In genomic region chr22:22060200-22061084, GRCh38 we compare ENCODE assay signal across 8 cellular contexts.
DNase-seq lines count a peak whose midpoint lies in the region; ATAC-seq and TF ChIP-seq lines count a peak whose summit lies in the region.

No MANE protein-coding gene starts in this region.

- peak; percentile 56 for ATAC-seq in HG02588 (IDR thresholded peaks at IDR 0.05; ENCODE audit: unreplicated experiment)

- peaks cover 57% of the 10 kb centered on the region for H3K27me3 Mint-ChIP-seq in Calu3 (ENCODE audit: unreplicated experiment)
- peaks cover 29% of the 10 kb centered on the region for H3K27me3 Mint-ChIP-seq in brain

- TF ChIP-seq CTCF in Calu3 (IDR thresholded peaks at IDR 0.05; ENCODE audit: unreplicated experiment) (peak; percentile 87), brain (conservative IDR thresholded peaks at IDR 0.05) (peak; percentile 30 to 69)

- H3K4me3 Mint-ChIP-seq in Calu3 (ENCODE audit: low read depth, unreplicated experiment) (no peak overlapping the region), brain (no peak overlapping the region)

- peak overlapping the region; percentile 42 for H3K27ac ChIP-seq in layer of hippocampus (ENCODE audit: low read depth, low read length)

- H3K36me3 Mint-ChIP-seq in Calu3 (ENCODE audit: insufficient read depth, unreplicated experiment) (no peaks in the 10 kb centered on the region), brain (no peaks in the 10 kb centered on the region)

- peak; percentile 85 for DNase-seq in Calu3
- DNase-seq in SKM-1 treated with dmso at 0.1 percent for 144 hours (lab: John Stamatoyannopoulos, UW; ENCODE audit: unreplicated experiment), result peak; percentile 56
- DNase-seq in stimulated activated CD8-positive, alpha-beta memory T cell treated with anti-CD3 and anti-CD28 coated beads, Interleukin-12 subunit alpha, Interleukin-12 subunit beta, amount 100 ng/mL, for 24 hours (ENCODE audit: extremely low read depth), result peak; percentile 7
- DNase-seq in NCI-H446 treated with DMSO at 0.1 percent for 48 hours (lab: John Stamatoyannopoulos, UW), result no peak
- DNase-seq in KG1 (lab: John Stamatoyannopoulos, UW), result no peak

- no peaks in the 10 kb centered on the region for H3K27me3 ChIP-seq in layer of hippocampus (ENCODE audit: control insufficient read depth, insufficient read depth, low read length)

- intact Hi-C loops in Calu3 (cut with micrococcal nuclease; ENCODE audit: unreplicated experiment), result loop anchor here (10.0 kb wide), 1 partner anchor 74 kb away; no protein-coding TSS in a partner anchor

- CTCF ChIA-PET in Calu3 (lab: Charles Lee), result interaction anchor here (0.5 to 1.5 kb wide), 7 partner anchors 9 to 135 kb away, joined by 3 to 6 read pairs (median 4); no protein-coding TSS in a partner anchor

- H3K4me1 Mint-ChIP-seq in Calu3 (ENCODE audit: low read depth, unreplicated experiment), result no peaks in the 10 kb centered on the region
- H3K4me1 Mint-ChIP-seq in brain, result peaks cover 53% of the 10 kb centered on the region

- no peak overlapping the region for H3K27ac Mint-ChIP-seq in Calu3 (ENCODE audit: unreplicated experiment)
- peak overlapping the region in 3 of 5 experiments; percentile 79 to 96 (median 86) for H3K27ac Mint-ChIP-seq in brain

- H3K9me3 Mint-ChIP-seq in Calu3 (ENCODE audit: low read depth, unreplicated experiment) (no peaks in the 10 kb centered on the region), brain (peaks cover 0 to 2% (median 0%) of the 10 kb centered on the region in 5 experiments)

- no TSS peak for BruUV-seq in Calu3 (replicated peaks; lab: Mats Ljungman, UMichigan)

Comparison
In these comparisons a context has a peak if more than half of its experiments do, and no peak if none do; other contexts are left out.
1. DNase-seq: peak in Calu3 (single experiment), SKM-1 treated with dmso at 0.1 percent for 144 hours (single experiment) and stimulated activated CD8-positive, alpha-beta memory T cell treated with anti-CD3 and anti-CD28 coated beads, Interleukin-12 subunit alpha, Interleukin-12 subunit beta, amount 100 ng/mL, for 24 hours (single experiment); none in NCI-H446 treated with DMSO at 0.1 percent for 48 hours (single experiment) and KG1 (single experiment).